In the genomic region with DNA sequence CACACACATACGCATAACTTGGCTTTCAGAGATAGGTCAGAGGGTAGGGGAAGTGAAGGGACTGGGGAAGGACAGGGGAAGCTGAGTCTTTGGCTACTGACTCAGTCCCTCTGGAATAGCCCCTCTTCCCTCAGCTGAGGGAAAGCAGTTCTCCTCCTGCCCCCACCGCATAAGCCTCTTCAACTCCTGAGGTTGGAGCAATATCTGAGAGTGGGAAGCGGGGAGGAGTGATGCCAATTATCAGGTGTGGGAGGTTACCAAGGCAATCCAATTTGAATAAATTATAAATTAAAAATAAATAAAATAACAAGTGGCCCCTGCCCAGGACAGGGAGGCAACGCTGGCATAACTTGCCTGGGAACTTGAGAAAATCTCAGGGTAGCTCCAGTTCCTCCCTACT, we compare ENCODE assay signal across 2 cellular contexts.
TF ChIP-seq lines count a peak whose summit lies in the region.

No MANE protein-coding gene starts in this region.

TF ChIP-seq in GM23338, 12 proteins besides CTCF, POLR2A, EP300 and RAD21:
- TF ChIP-seq EZH2phosphoT487 (IDR thresholded peaks at IDR 0.05; ENCODE audit: unreplicated experiment) (no peak), REST (IDR thresholded peaks at IDR 0.05; ENCODE audit: unreplicated experiment) (no peak), EZH2 (IDR thresholded peaks at IDR 0.05; ENCODE audit: low read depth, unreplicated experiment) (no peak)

TF ChIP-seq in neural cell, 6 proteins besides CTCF, POLR2A, EP300 and RAD21:
- TF ChIP-seq REST (IDR thresholded peaks at IDR 0.05; ENCODE audit: borderline replicate concordance) (no peak), SMC3 (conservative IDR thresholded peaks at IDR 0.05; ENCODE audit: poor library complexity) (no peak), EZH2 (IDR thresholded peaks at IDR 0.05; ENCODE audit: borderline replicate concordance, insufficient read depth, low read length, poor library complexity, severe bottlenecking) (no peak), POLR2AphosphoS5 (IDR thresholded peaks at IDR 0.05) (no peak), TAF1 (IDR thresholded peaks at IDR 0.05; ENCODE audit: low read depth) (no peak), MXI1 (conservative IDR thresholded peaks at IDR 0.05; ENCODE audit: poor library complexity, severe bottlenecking) (no peak)
